8 cellular contexts compared by ENCODE assay signal in genomic region chr18:9474103-9474982, GRCh38. TPM values are rescaled to one million over a fixed set of nuclear protein-coding genes. Genes with fewer than 3 reads are reported as not detected.
DNase-seq lines count a peak whose midpoint lies in the region; TF ChIP-seq lines count a peak whose summit lies in the region.

No MANE protein-coding gene starts in this region.

- in situ Hi-C loops in astrocyte of the cerebellum (cut with HindIII; ENCODE audit: low sequenced_read_pairs), result no loop called here

- TF ChIP-seq CTCF in astrocyte of the cerebellum (IDR thresholded peaks at IDR 0.05; ENCODE audit: low read depth, low read length, missing control alignments), result no peak

- H3K27ac ChIP-seq in skeletal muscle tissue (ENCODE audit: low read depth, low read length), result peak overlapping the region; percentile 85

- H3K4me3 ChIP-seq in astrocyte of the cerebellum (ENCODE audit: low read depth, low read length) (peak overlapping the region; percentile 88), iPS-11a (ENCODE audit: low read depth, low read length) (peak overlapping the region; percentile 77), skeletal muscle tissue (ENCODE audit: low read length in 3 of 3) (peak overlapping the region; percentile 95 to 99 (median 97))

- H3K4me1 ChIP-seq in skeletal muscle tissue (ENCODE audit: control insufficient read depth in 3 of 3, insufficient read depth in 3 of 3, low read length in 3 of 3), result peaks cover 6 to 8% (median 7%) of the 10 kb centered on the region in 3 donors

- no peaks in the 10 kb centered on the region for H3K9me3 ChIP-seq in skeletal muscle tissue (ENCODE audit: control insufficient read depth in 3 of 3, low read length in 3 of 3)

- peak overlapping the region; percentile 80 to 93 (median 91) for H3K9ac ChIP-seq in skeletal muscle tissue (ENCODE audit: low read depth in 1 of 3, low read length in 3 of 3)

- DNase-seq in activated T-cell treated with anti-CD3 and anti-CD28 coated beads, Interleukin-2, amount 50 U/mL, for 1 hour, result peak; percentile 17
- DNase-seq in activated T-cell treated with anti-CD3 and anti-CD28 coated beads for 4 hours (no peak), NCI-H2227 (lab: John Stamatoyannopoulos, UW; ENCODE audit: unreplicated experiment) (peak; percentile 91), astrocyte of the cerebellum (ENCODE audit: low read depth) (no peak), NCI-H1436 treated with DMSO at 0.1 percent for 48 hours (lab: John Stamatoyannopoulos, UW) (no peak)
- no peak for DNase-seq in stimulated activated CD4-positive, alpha-beta T cell treated with anti-CD3 and anti-CD28 coated beads, Interleukin-4, amount 100 ng/mL, for 1 hour

- no peaks in the 10 kb centered on the region for H3K27me3 ChIP-seq in skeletal muscle tissue (ENCODE audit: control insufficient read depth in 3 of 3, insufficient read depth in 3 of 3, low read length in 3 of 3)

- H3K36me3 ChIP-seq in skeletal muscle tissue (ENCODE audit: control insufficient read depth in 3 of 3, insufficient read depth in 3 of 3, low read length in 3 of 3), result peaks cover 0 to 5% (median 0%) of the 10 kb centered on the region in 3 donors

RNA-seq across cellular contexts. Expression of gene RALBP1, which starts 1.0 kb away (rescaled TPM):
- 29.2 TPM for total RNA-seq in skeletal muscle tissue

Comparison
In these comparisons a context has a peak if more than half of its experiments do, and no peak if none do; other contexts are left out.
1. DNase-seq: peak in activated T-cell treated with anti-CD3 and anti-CD28 coated beads, Interleukin-2, amount 50 U/mL, for 1 hour (single experiment) and NCI-H2227 (single experiment); none in activated T-cell treated with anti-CD3 and anti-CD28 coated beads for 4 hours (single experiment), astrocyte of the cerebellum (single experiment), NCI-H1436 treated with DMSO at 0.1 percent for 48 hours (single experiment) and stimulated activated CD4-positive, alpha-beta T cell treated with anti-CD3 and anti-CD28 coated beads, Interleukin-4, amount 100 ng/mL, for 1 hour (single experiment).
2. Peak in every context shown above with its lines, with median percentiles within 50 percentile points of each other: H3K4me3 ChIP-seq.